In the genomic region with DNA sequence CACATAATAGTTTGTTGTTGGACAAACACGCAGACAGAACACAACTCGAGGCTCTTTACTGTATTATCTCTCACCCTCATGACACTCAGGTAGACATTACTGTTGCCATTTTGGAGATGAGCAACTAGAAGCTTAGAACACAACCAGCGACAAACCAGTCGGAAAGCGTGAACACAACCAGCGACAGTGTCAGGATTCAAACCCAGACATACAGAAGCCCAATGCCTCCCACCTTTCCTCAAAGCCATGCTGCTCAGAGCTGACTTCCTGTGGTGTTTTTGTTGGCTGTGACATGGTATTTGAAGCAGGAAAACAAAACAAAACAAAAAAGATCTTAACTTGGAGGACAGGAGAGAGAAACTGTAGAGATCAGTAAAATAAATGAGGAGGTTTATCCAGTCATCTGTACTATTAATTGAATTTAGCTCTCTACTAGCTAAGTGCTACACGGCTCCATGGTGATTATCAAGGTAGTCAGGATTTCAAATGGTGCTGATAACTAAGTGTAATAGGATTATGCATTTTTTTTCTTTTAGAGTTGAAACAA, we compare ENCODE assay signal across 9 cellular contexts.
DNase-seq lines count a peak whose midpoint lies in the region; ATAC-seq, FAIRE-seq and TF ChIP-seq lines count a peak whose summit lies in the region.
"Had no signal": no experiment of that assay in that cellular context is flagged by ENCODE, and none has a peak within 500 bp of the region (broad histone marks: within the 10 kb centered on the region; RNA-seq: fewer than 3 reads in every experiment).

No MANE protein-coding gene starts in this region.

- no peak for TF ChIP-seq EP300 in GM12878 (IDR thresholded peaks at IDR 0.05; ENCODE audit: borderline replicate concordance in 1 of 2, control insufficient read depth in 1 of 2, low read depth in 2 of 2, low read length in 2 of 2)

- CTCF ChIA-PET in GM12878 (lab: Yijun Ruan, JAX): interaction anchor here (0.7 to 6.8 kb wide), 9 partner anchors 10 to 84 kb away, joined by 3 to 54 read pairs (median 6); no protein-coding TSS in a partner anchor

- no peak for ATAC-seq in GM12878
- ATAC-seq in GM21423 (IDR thresholded peaks at IDR 0.05; ENCODE audit: unreplicated experiment): no peak

- H3K36me3 ChIP-seq in Loucy (ENCODE audit: insufficient read depth, low read length): no peaks in the 10 kb centered on the region
- no peaks in the 10 kb centered on the region; a peak in 3 of 4 replicates for H3K36me3 ChIP-seq in GM12878 (ENCODE audit: control insufficient read depth in 2 of 2, insufficient read depth in 2 of 2, low read length in 1 of 2)
- H3K36me3 ChIP-seq in thyroid gland: no peaks in the 10 kb centered on the region

- H2AFZ ChIP-seq in Loucy (ENCODE audit: low read length) (peak overlapping the region; percentile 57), GM12878 (ENCODE audit: control insufficient read depth, low read depth, low read length) (peak overlapping the region; percentile 6)

- WGBS in GM12878 (ENCODE audit: insufficient coverage, insufficient replicate concordance, low lambda C conversion rate, missing lambda C conversion rate): over 99% methylated on average over 7 of the region's 7 CpGs
- 56 to 64% methylated on average over 7 of the region's 7 CpGs for WGBS in thyroid gland, 2 donors

- intact Hi-C loops in GM12878 (cut with micrococcal nuclease; ENCODE audit: unreplicated experiment) (no loop called here), thyroid gland (cut with DNase I) (no loop called here)

- SMC1A ChIA-PET in GM12878 (lab: Charles Lee; ENCODE audit: uncharacterized antibody, unreplicated experiment): interaction anchor here (0.8 to 33.0 kb wide), 9 partner anchors 10 to 350 kb away, joined by 3 to 832 read pairs (median 9); no protein-coding TSS in a partner anchor

- no peaks in the 10 kb centered on the region for H3K9me3 ChIP-seq in Loucy (ENCODE audit: insufficient read depth, low read depth, low read length)
- H3K9me3 ChIP-seq in GM12878 (replicated peaks; ENCODE audit: control insufficient read depth, insufficient read depth, low read length): no peaks in the 10 kb centered on the region; the same call in 2 of the 3 replicates
- H3K9me3 ChIP-seq in thyroid gland: no peaks in the 10 kb centered on the region

- no peak overlapping the region for H3K9ac ChIP-seq in Loucy (ENCODE audit: low read depth, low read length, poor library complexity, severe bottlenecking)
- H3K9ac ChIP-seq in GM12878 (ENCODE audit: control insufficient read depth, insufficient read depth, low read length): no peak overlapping the region

- TF ChIP-seq CTCF in Loucy (conservative IDR thresholded peaks at IDR 0.05; ENCODE audit: low read length) (no peak), GM12878 (IDR thresholded peaks at IDR 0.05 in 2 of 3, conservative IDR thresholded peaks at IDR 0.05 in 1 of 3; ENCODE audit: control insufficient read depth in 2 of 3, extremely low read depth in 1 of 3, insufficient read depth in 1 of 3, low read depth in 3 of 3, low read length in 3 of 3) (no peak), thyroid gland (IDR thresholded peaks at IDR 0.05) (no peak), GM13977 (IDR thresholded peaks at IDR 0.05; ENCODE audit: extremely low read depth, insufficient read depth, missing control alignments) (no peak)

- DNase-seq in GM12878 (ENCODE audit: low read depth, low spot score) (no peak), kidney glomerular epithelial cell (lab: John Stamatoyannopoulos, UW) (peak; percentile 43), thyroid gland (no peak), NAMALWA (ENCODE audit: low spot score) (no peak), GM13977 (ENCODE audit: low spot score) (no peak)
- DNase-seq: central memory CD4-positive, alpha-beta T cell; NCI-H526 had no signal

- no peak for TF ChIP-seq POLR2A in GM12878 (IDR thresholded peaks at IDR 0.05; ENCODE audit: low read depth, low read length)
- no peak for TF ChIP-seq POLR2A in thyroid gland (IDR thresholded peaks at IDR 0.05)

- H3K4me1 ChIP-seq in Loucy (ENCODE audit: insufficient read depth, low read length, poor library complexity, severe bottlenecking): no peaks in the 10 kb centered on the region
- peaks cover 24% of the 10 kb centered on the region for H3K4me1 ChIP-seq in GM12878 (ENCODE audit: control insufficient read depth, insufficient read depth, low read length)
- H3K4me1 ChIP-seq in thyroid gland: peaks cover 37 to 41% of the 10 kb centered on the region in 2 donors

- POLR2A ChIA-PET in GM12878 (lab: Charles Lee): interaction anchor here (1.0 to 20.2 kb wide), 6 partner anchors 11 to 350 kb away, joined by 3 to 343 read pairs (median 26); no protein-coding TSS in a partner anchor

- H3K9me2 ChIP-seq in Loucy (replicated peaks; ENCODE audit: low read depth, low read length): no peaks in the 10 kb centered on the region

- H3K27me3 ChIP-seq in Loucy (ENCODE audit: insufficient read depth, low read length, poor library complexity, severe bottlenecking) (no peaks in the 10 kb centered on the region), GM12878 (replicated peaks in 1 of 2; ENCODE audit: control insufficient read depth in 2 of 2, insufficient read depth in 2 of 2, low read length in 1 of 2) (no peaks in the 10 kb centered on the region), thyroid gland (no peaks in the 10 kb centered on the region)

- no peak for TF ChIP-seq RAD21 in GM12878 (IDR thresholded peaks at IDR 0.05; ENCODE audit: insufficient read depth, low read depth, low read length)

- FAIRE-seq in GM12878 (lab: Jason Lieb, UNC): no peak

- H3K4me3 ChIP-seq in Loucy (ENCODE audit: low read length, poor library complexity, severe bottlenecking) (no peak overlapping the region), GM12878 (no peak overlapping the region; the same call in 1 of the 2 replicates), thyroid gland (replicated peaks in 1 of 3) (no peak overlapping the region)

- H3F3A ChIP-seq in Loucy (ENCODE audit: low read depth): no peaks in the 10 kb centered on the region

- no peaks in the 10 kb centered on the region for H4K20me1 ChIP-seq in Loucy (ENCODE audit: insufficient read depth, low read length, poor library complexity, severe bottlenecking)
- H4K20me1 ChIP-seq in GM12878 (ENCODE audit: control insufficient read depth, insufficient read depth): no peaks in the 10 kb centered on the region

- in situ Hi-C loops in GM12878 (cut with MboI) (no loop called here), GM13977 (cut with MboI; ENCODE audit: low pct_unique_long_range_greater_than_20kb, low sequenced_read_pairs, unreplicated experiment) (no loop called here)

- no peaks in the 10 kb centered on the region for H3K79me2 ChIP-seq in Loucy (ENCODE audit: insufficient read depth, low read length)
- H3K79me2 ChIP-seq in GM12878 (ENCODE audit: control insufficient read depth, insufficient read depth, low read length): peaks cover 73% of the 10 kb centered on the region

- no TSS peak for BruUV-seq in GM12878 (replicated peaks; lab: Mats Ljungman, UMichigan)

- H3K27ac ChIP-seq in GM12878 (ENCODE audit: control insufficient read depth, insufficient read depth) (peak overlapping the region; percentile 92), thyroid gland (peak overlapping the region; percentile 1 to 45 (median 17))

- H3K4me2 ChIP-seq in Loucy (ENCODE audit: low read depth, low read length, poor library complexity, severe bottlenecking): no peak overlapping the region
- peak overlapping the region; percentile 76 for H3K4me2 ChIP-seq in GM12878 (ENCODE audit: control insufficient read depth, insufficient read depth)

- RAD21 ChIA-PET in GM12878 (lab: Charles Lee; ENCODE audit: unreplicated experiment): interaction anchor here (0.7 to 7.8 kb wide), 14 partner anchors 9 to 349 kb away, joined by 3 to 158 read pairs (median 6); no protein-coding TSS in a partner anchor

TF ChIP-seq in GM12878, 131 proteins besides CTCF, POLR2A, EP300 and RAD21 (continues in another document):
- TF ChIP-seq ZNF687 (IDR thresholded peaks at IDR 0.05): peak; percentile 97
- TF ChIP-seq ASH2L (IDR thresholded peaks at IDR 0.05; ENCODE audit: borderline replicate concordance, low read depth): no peak
- peak; percentile 73; the same call in 1 of the 2 replicates for TF ChIP-seq MLLT1 (IDR thresholded peaks at IDR 0.05)
